1 cellular context compared by ENCODE assay signal in the genomic region with DNA sequence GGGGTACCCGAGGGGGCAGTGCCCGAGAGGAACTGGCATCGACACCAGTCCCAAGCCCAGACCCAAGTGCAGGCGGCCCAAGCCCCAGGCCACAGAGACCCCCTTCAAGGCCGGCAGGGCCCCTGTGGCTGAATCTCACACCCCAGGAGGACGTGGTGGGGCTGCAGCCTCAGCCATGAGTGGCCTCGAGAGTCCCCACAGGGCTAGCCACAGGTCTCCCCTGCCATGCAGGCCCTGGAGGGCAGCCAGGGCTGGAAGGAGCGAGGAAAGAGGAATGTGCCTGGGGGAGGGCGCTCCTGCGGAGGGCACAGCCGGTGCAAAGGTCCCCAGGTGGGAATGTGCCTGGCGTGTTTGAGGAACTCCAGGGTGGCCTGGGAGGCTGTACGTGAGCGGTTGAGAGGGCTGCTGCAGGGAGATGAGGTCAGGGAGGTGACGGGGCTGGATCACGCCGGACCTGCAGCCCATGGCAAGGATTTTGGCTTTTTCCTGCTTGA.
TF ChIP-seq lines count a peak whose summit lies in the region.

No MANE protein-coding gene starts in this region.

TF ChIP-seq in HepG2, 621 proteins besides CTCF, POLR2A, EP300 and RAD21 (continued from another document and continues in another):
- TF ChIP-seq, protein P1, sequence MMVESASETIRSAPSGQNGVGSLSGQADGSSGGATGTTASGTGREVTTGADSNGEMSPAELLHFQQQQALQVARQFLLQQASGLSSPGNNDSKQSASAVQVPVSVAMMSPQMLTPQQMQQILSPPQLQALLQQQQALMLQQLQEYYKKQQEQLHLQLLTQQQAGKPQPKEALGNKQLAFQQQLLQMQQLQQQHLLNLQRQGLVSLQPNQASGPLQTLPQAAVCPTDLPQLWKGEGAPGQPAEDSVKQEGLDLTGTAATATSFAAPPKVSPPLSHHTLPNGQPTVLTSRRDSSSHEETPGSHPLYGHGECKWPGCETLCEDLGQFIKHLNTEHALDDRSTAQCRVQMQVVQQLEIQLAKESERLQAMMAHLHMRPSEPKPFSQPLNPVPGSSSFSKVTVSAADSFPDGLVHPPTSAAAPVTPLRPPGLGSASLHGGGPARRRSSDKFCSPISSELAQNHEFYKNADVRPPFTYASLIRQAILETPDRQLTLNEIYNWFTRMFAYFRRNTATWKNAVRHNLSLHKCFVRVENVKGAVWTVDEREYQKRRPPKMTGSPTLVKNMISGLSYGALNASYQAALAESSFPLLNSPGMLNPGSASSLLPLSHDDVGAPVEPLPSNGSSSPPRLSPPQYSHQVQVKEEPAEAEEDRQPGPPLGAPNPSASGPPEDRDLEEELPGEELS (CRISPR knock-in tag; IDR thresholded peaks at IDR 0.05) = no peak
- no peak for TF ChIP-seq TBL1XR1 (IDR thresholded peaks at IDR 0.05; ENCODE audit: borderline replicate concordance, low read length, partially characterized antibody)
- TF ChIP-seq, protein P2, sequence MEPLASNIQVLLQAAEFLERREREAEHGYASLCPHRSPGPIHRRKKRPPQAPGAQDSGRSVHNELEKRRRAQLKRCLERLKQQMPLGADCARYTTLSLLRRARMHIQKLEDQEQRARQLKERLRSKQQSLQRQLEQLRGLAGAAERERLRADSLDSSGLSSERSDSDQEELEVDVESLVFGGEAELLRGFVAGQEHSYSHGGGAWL (CRISPR knock-in tag; IDR thresholded peaks at IDR 0.05) = no peak
- TF ChIP-seq SSRP1 (CRISPR knock-in tag; IDR thresholded peaks at IDR 0.05) = no peak
- no peak for TF ChIP-seq MAFF (IDR thresholded peaks at IDR 0.05; ENCODE audit: low read depth, low read length)
- no peak for TF ChIP-seq ZNF205 (CRISPR knock-in tag; IDR thresholded peaks at IDR 0.05)
- TF ChIP-seq, protein P3, sequence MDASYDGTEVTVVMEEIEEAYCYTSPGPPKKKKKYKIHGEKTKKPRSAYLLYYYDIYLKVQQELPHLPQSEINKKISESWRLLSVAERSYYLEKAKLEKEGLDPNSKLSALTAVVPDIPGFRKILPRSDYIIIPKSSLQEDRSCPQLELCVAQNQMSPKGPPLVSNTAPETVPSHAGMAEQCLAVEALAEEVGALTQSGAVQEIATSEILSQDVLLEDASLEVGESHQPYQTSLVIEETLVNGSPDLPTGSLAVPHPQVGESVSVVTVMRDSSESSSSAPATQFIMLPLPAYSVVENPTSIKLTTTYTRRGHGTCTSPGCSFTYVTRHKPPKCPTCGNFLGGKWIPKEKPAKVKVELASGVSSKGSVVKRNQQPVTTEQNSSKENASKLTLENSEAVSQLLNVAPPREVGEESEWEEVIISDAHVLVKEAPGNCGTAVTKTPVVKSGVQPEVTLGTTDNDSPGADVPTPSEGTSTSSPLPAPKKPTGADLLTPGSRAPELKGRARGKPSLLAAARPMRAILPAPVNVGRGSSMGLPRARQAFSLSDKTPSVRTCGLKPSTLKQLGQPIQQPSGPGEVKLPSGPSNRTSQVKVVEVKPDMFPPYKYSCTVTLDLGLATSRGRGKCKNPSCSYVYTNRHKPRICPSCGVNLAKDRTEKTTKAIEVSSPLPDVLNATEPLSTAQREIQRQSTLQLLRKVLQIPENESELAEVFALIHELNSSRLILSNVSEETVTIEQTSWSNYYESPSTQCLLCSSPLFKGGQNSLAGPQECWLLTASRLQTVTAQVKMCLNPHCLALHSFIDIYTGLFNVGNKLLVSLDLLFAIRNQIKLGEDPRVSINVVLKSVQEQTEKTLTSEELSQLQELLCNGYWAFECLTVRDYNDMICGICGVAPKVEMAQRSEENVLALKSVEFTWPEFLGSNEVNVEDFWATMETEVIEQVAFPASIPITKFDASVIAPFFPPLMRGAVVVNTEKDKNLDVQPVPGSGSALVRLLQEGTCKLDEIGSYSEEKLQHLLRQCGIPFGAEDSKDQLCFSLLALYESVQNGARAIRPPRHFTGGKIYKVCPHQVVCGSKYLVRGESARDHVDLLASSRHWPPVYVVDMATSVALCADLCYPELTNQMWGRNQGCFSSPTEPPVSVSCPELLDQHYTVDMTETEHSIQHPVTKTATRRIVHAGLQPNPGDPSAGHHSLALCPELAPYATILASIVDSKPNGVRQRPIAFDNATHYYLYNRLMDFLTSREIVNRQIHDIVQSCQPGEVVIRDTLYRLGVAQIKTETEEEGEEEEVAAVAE (CRISPR knock-in tag; IDR thresholded peaks at IDR 0.05; ENCODE audit: borderline replicate concordance) = no peak
- 0 out of 2 replicates have a peak, but pooled peaks have one; percentile 25 for TF ChIP-seq ZNF143 (CRISPR knock-in tag; IDR thresholded peaks at IDR 0.05)
- no peak for TF ChIP-seq TBX2 (CRISPR knock-in tag; IDR thresholded peaks at IDR 0.05; ENCODE audit: borderline replicate concordance)
- no peak for TF ChIP-seq ZNF235 (CRISPR knock-in tag; IDR thresholded peaks at IDR 0.05; ENCODE audit: borderline replicate concordance)
- TF ChIP-seq KDM4B (CRISPR knock-in tag; IDR thresholded peaks at IDR 0.05) = no peak
- TF ChIP-seq ZNF746 (CRISPR knock-in tag; IDR thresholded peaks at IDR 0.05) = no peak
- no peak for TF ChIP-seq NFKBIZ (CRISPR knock-in tag; IDR thresholded peaks at IDR 0.05)
- TF ChIP-seq MYC (CRISPR knock-in tag; IDR thresholded peaks at IDR 0.05; ENCODE audit: borderline replicate concordance) = peak; percentile 77; the same call in 1 of the 2 replicates
- TF ChIP-seq ZNF724P (CRISPR knock-in tag; IDR thresholded peaks at IDR 0.05; ENCODE audit: borderline replicate concordance) = no peak
- TF ChIP-seq, protein P4, sequence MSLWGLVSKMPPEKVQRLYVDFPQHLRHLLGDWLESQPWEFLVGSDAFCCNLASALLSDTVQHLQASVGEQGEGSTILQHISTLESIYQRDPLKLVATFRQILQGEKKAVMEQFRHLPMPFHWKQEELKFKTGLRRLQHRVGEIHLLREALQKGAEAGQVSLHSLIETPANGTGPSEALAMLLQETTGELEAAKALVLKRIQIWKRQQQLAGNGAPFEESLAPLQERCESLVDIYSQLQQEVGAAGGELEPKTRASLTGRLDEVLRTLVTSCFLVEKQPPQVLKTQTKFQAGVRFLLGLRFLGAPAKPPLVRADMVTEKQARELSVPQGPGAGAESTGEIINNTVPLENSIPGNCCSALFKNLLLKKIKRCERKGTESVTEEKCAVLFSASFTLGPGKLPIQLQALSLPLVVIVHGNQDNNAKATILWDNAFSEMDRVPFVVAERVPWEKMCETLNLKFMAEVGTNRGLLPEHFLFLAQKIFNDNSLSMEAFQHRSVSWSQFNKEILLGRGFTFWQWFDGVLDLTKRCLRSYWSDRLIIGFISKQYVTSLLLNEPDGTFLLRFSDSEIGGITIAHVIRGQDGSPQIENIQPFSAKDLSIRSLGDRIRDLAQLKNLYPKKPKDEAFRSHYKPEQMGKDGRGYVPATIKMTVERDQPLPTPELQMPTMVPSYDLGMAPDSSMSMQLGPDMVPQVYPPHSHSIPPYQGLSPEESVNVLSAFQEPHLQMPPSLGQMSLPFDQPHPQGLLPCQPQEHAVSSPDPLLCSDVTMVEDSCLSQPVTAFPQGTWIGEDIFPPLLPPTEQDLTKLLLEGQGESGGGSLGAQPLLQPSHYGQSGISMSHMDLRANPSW (CRISPR knock-in tag; IDR thresholded peaks at IDR 0.05; ENCODE audit: borderline replicate concordance) = no peak
- TF ChIP-seq ZNF484 (CRISPR knock-in tag; IDR thresholded peaks at IDR 0.05; ENCODE audit: borderline replicate concordance, low read depth) = no peak
- peak; percentile 72; the same call in 1 of the 2 replicates for TF ChIP-seq ESRRA (CRISPR knock-in tag; IDR thresholded peaks at IDR 0.05; ENCODE audit: low read depth)
- no peak for TF ChIP-seq ZSCAN9 (CRISPR knock-in tag; IDR thresholded peaks at IDR 0.05; ENCODE audit: borderline replicate concordance)
- TF ChIP-seq ZNF282 (IDR thresholded peaks at IDR 0.05; ENCODE audit: partially characterized antibody) = no peak
- TF ChIP-seq ZBTB7B (CRISPR knock-in tag; IDR thresholded peaks at IDR 0.05) = peak; percentile 87
- TF ChIP-seq, protein P5, sequence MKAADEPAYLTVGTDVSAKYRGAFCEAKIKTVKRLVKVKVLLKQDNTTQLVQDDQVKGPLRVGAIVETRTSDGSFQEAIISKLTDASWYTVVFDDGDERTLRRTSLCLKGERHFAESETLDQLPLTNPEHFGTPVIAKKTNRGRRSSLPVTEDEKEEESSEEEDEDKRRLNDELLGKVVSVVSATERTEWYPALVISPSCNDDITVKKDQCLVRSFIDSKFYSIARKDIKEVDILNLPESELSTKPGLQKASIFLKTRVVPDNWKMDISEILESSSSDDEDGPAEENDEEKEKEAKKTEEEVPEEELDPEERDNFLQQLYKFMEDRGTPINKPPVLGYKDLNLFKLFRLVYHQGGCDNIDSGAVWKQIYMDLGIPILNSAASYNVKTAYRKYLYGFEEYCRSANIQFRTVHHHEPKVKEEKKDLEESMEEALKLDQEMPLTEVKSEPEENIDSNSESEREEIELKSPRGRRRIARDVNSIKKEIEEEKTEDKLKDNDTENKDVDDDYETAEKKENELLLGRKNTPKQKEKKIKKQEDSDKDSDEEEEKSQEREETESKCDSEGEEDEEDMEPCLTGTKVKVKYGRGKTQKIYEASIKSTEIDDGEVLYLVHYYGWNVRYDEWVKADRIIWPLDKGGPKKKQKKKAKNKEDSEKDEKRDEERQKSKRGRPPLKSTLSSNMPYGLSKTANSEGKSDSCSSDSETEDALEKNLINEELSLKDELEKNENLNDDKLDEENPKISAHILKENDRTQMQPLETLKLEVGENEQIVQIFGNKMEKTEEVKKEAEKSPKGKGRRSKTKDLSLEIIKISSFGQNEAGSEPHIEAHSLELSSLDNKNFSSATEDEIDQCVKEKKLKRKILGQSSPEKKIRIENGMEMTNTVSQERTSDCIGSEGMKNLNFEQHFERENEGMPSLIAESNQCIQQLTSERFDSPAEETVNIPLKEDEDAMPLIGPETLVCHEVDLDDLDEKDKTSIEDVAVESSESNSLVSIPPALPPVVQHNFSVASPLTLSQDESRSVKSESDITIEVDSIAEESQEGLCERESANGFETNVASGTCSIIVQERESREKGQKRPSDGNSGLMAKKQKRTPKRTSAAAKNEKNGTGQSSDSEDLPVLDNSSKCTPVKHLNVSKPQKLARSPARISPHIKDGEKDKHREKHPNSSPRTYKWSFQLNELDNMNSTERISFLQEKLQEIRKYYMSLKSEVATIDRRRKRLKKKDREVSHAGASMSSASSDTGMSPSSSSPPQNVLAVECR (CRISPR knock-in tag; IDR thresholded peaks at IDR 0.05; ENCODE audit: borderline replicate concordance) = no peak; the same call in 1 of the 2 replicates
- TF ChIP-seq SIX1 (CRISPR knock-in tag; IDR thresholded peaks at IDR 0.05; ENCODE audit: borderline replicate concordance) = no peak
- TF ChIP-seq, protein P6, sequence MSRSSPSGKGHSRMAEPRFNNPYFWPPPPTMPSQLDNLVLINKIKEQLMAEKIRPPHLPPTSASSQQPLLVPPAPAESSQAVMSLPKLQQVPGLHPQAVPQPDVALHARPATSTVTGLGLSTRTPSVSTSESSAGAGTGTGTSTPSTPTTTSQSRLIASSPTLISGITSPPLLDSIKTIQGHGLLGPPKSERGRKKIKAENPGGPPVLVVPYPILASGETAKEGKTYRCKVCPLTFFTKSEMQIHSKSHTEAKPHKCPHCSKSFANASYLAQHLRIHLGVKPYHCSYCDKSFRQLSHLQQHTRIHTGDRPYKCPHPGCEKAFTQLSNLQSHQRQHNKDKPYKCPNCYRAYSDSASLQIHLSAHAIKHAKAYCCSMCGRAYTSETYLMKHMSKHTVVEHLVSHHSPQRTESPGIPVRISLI (CRISPR knock-in tag; IDR thresholded peaks at IDR 0.05; ENCODE audit: borderline replicate concordance) = no peak
- peak; percentile 59 for TF ChIP-seq ZFX (CRISPR knock-in tag; IDR thresholded peaks at IDR 0.05; ENCODE audit: low read depth)
- TF ChIP-seq ZNF263 (CRISPR knock-in tag; IDR thresholded peaks at IDR 0.05) = no peak; the same call in 1 of the 2 replicates
- no peak for TF ChIP-seq ZNF672 (CRISPR knock-in tag; IDR thresholded peaks at IDR 0.05)
- TF ChIP-seq, protein P7, sequence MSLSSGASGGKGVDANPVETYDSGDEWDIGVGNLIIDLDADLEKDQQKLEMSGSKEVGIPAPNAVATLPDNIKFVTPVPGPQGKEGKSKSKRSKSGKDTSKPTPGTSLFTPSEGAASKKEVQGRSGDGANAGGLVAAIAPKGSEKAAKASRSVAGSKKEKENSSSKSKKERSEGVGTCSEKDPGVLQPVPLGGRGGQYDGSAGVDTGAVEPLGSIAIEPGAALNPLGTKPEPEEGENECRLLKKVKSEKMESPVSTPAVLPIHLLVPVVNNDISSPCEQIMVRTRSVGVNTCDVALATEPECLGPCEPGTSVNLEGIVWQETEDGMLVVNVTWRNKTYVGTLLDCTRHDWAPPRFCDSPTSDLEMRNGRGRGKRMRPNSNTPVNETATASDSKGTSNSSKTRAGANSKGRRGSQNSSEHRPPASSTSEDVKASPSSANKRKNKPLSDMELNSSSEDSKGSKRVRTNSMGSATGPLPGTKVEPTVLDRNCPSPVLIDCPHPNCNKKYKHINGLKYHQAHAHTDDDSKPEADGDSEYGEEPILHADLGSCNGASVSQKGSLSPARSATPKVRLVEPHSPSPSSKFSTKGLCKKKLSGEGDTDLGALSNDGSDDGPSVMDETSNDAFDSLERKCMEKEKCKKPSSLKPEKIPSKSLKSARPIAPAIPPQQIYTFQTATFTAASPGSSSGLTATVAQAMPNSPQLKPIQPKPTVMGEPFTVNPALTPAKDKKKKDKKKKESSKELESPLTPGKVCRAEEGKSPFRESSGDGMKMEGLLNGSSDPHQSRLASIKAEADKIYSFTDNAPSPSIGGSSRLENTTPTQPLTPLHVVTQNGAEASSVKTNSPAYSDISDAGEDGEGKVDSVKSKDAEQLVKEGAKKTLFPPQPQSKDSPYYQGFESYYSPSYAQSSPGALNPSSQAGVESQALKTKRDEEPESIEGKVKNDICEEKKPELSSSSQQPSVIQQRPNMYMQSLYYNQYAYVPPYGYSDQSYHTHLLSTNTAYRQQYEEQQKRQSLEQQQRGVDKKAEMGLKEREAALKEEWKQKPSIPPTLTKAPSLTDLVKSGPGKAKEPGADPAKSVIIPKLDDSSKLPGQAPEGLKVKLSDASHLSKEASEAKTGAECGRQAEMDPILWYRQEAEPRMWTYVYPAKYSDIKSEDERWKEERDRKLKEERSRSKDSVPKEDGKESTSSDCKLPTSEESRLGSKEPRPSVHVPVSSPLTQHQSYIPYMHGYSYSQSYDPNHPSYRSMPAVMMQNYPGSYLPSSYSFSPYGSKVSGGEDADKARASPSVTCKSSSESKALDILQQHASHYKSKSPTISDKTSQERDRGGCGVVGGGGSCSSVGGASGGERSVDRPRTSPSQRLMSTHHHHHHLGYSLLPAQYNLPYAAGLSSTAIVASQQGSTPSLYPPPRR (CRISPR knock-in tag; IDR thresholded peaks at IDR 0.05; ENCODE audit: borderline replicate concordance) = peak; percentile 58
- TF ChIP-seq PTBP1 (IDR thresholded peaks at IDR 0.05; ENCODE audit: low read depth, low read length, poor library complexity, severe bottlenecking) = no peak
- no peak for TF ChIP-seq KLF11 (CRISPR knock-in tag; IDR thresholded peaks at IDR 0.05)
- peak; percentile 21; the same call in 1 of the 2 replicates for TF ChIP-seq SOX5 (CRISPR knock-in tag; IDR thresholded peaks at IDR 0.05; ENCODE audit: borderline replicate concordance)
- no peak for TF ChIP-seq ZNF737 (CRISPR knock-in tag; IDR thresholded peaks at IDR 0.05; ENCODE audit: borderline replicate concordance)
- no peak for TF ChIP-seq NPAS2 (CRISPR knock-in tag; IDR thresholded peaks at IDR 0.05; ENCODE audit: borderline replicate concordance)
- TF ChIP-seq SRF (IDR thresholded peaks at IDR 0.05; ENCODE audit: low read depth, low read length) = no peak
- TF ChIP-seq PLRG1 (conservative IDR thresholded peaks at IDR 0.05) = no peak
- TF ChIP-seq ZFY (CRISPR knock-in tag; IDR thresholded peaks at IDR 0.05) = peak; percentile 39; the same call in 1 of the 2 replicates
- no peak for TF ChIP-seq U2AF1 (optimal IDR thresholded peaks at IDR 0.05; ENCODE audit: low read depth, low read length)
- peak; percentile 75 for TF ChIP-seq HDAC2 (CRISPR knock-in tag; IDR thresholded peaks at IDR 0.05)
- TF ChIP-seq ATAD3A (CRISPR knock-in tag; IDR thresholded peaks at IDR 0.05) = no peak
- no peak for TF ChIP-seq DR1 (CRISPR knock-in tag; IDR thresholded peaks at IDR 0.05)
- no peak for TF ChIP-seq NFRKB (IDR thresholded peaks at IDR 0.05)
- no peak for TF ChIP-seq KMT2B (CRISPR knock-in tag; IDR thresholded peaks at IDR 0.05)
- TF ChIP-seq SNRNP70 (IDR thresholded peaks at IDR 0.05; ENCODE audit: low read depth, low read length) = no peak
